ENCODE assay signal across 8 cellular contexts in genomic region chr1:161139765-161140164, GRCh38. TPM values are rescaled to one million over a fixed set of nuclear protein-coding genes. Genes with fewer than 3 reads are reported as not detected.
DNase-seq lines count a peak whose midpoint lies in the region; ATAC-seq and TF ChIP-seq lines count a peak whose summit lies in the region.

No MANE protein-coding gene starts in this region.

- H3K36me3 ChIP-seq in gastroesophageal sphincter: no peaks in the 10 kb centered on the region
- peaks cover 0 to 2% (median 0%) of the 10 kb centered on the region in 4 donors for H3K36me3 ChIP-seq in stomach

- DNase-seq in activated naive CD8-positive, alpha-beta T cell treated with anti-CD3 and anti-CD28 coated beads, Interleukin-2, amount 50 U/mL, for 24 hours: peak; percentile 50
- no peak for DNase-seq in activated naive CD8-positive, alpha-beta T cell treated with anti-CD3 and anti-CD28 coated beads for 36 hours
- peak; percentile 79 for DNase-seq in NAMALWA (ENCODE audit: low spot score)
- DNase-seq in activated CD4-positive, alpha-beta T cell treated with anti-CD3 and anti-CD28 coated beads, Interleukin-2, amount 10 ng/mL, durations not matched to agents 7 days and 5 days: peak; percentile 58
- DNase-seq in stomach: peak; percentile 46
- no peak for DNase-seq in NCI-H226

- TF ChIP-seq POLR2A in gastroesophageal sphincter (IDR thresholded peaks at IDR 0.05) (no peak), stomach (IDR thresholded peaks at IDR 0.05) (no peak)

- TF ChIP-seq EP300 in gastroesophageal sphincter (IDR thresholded peaks at IDR 0.05) (no peak), stomach (IDR thresholded peaks at IDR 0.05) (no peak)

- no peak for ATAC-seq in activated naive CD8-positive, alpha-beta T cell treated with anti-CD3 and anti-CD28 coated beads, Interleukin-2, amount 50 U/mL, for 24 hours
- ATAC-seq in gastroesophageal sphincter: no peak
- ATAC-seq in GM21447 (IDR thresholded peaks at IDR 0.05; ENCODE audit: unreplicated experiment): no peak

- H3K9me3 ChIP-seq in gastroesophageal sphincter: no peaks in the 10 kb centered on the region
- H3K9me3 ChIP-seq in stomach: no peaks in the 10 kb centered on the region

- peaks cover 5% of the 10 kb centered on the region for H3K4me1 Mint-ChIP-seq in activated naive CD8-positive, alpha-beta T cell treated with anti-CD3 and anti-CD28 coated beads, Interleukin-2, amount 50 U/mL, for 24 hours
- peaks cover 7% of the 10 kb centered on the region for H3K4me1 Mint-ChIP-seq in activated naive CD8-positive, alpha-beta T cell treated with anti-CD3 and anti-CD28 coated beads for 36 hours
- peaks cover 13% of the 10 kb centered on the region for H3K4me1 Mint-ChIP-seq in activated CD4-positive, alpha-beta T cell treated with anti-CD3 and anti-CD28 coated beads, Interleukin-2, amount 10 ng/mL, durations not matched to agents 7 days and 5 days

- H3K27ac ChIP-seq in gastroesophageal sphincter (no peak overlapping the region), stomach (no peak overlapping the region)

- H3K4me1 ChIP-seq in gastroesophageal sphincter (peaks cover 0 to 12% (median 0%) of the 10 kb centered on the region in 3 donors), stomach (peaks cover 0 to 13% (median 4%) of the 10 kb centered on the region in 4 donors)

- H3K27ac Mint-ChIP-seq in activated naive CD8-positive, alpha-beta T cell treated with anti-CD3 and anti-CD28 coated beads, Interleukin-2, amount 50 U/mL, for 24 hours: no peak overlapping the region
- H3K27ac Mint-ChIP-seq in activated naive CD8-positive, alpha-beta T cell treated with anti-CD3 and anti-CD28 coated beads for 36 hours: no peak overlapping the region
- peak overlapping the region; percentile 13 for H3K27ac Mint-ChIP-seq in activated CD4-positive, alpha-beta T cell treated with anti-CD3 and anti-CD28 coated beads, Interleukin-2, amount 10 ng/mL, durations not matched to agents 7 days and 5 days

- CTCF ChIA-PET in activated CD4-positive, alpha-beta T cell treated with anti-CD3 and anti-CD28 coated beads, Interleukin-2, amount 10 ng/mL, durations not matched to agents 7 days and 5 days (lab: Charles Lee): interaction anchor here (0.6 to 0.9 kb wide), 4 partner anchors 8 to 372 kb away, joined by 3 to 5 read pairs (median 4); no protein-coding TSS in a partner anchor

- 17 to 29% methylated on average over 1 of the region's 1 CpG for WGBS in gastroesophageal sphincter (ENCODE audit: low coverage in 1 of 2), 2 donors
- WGBS in stomach, 5 donors: 15 to 22% (median 19%) methylated on average over 1 of the region's 1 CpG

- POLR2A ChIA-PET in activated CD4-positive, alpha-beta T cell treated with anti-CD3 and anti-CD28 coated beads, Interleukin-2, amount 10 ng/mL, durations not matched to agents 7 days and 5 days (lab: Charles Lee): no interaction called here

- H3K4me3 Mint-ChIP-seq in activated naive CD8-positive, alpha-beta T cell treated with anti-CD3 and anti-CD28 coated beads, Interleukin-2, amount 50 U/mL, for 24 hours: no peak overlapping the region
- H3K4me3 Mint-ChIP-seq in activated naive CD8-positive, alpha-beta T cell treated with anti-CD3 and anti-CD28 coated beads for 36 hours: no peak overlapping the region
- H3K4me3 Mint-ChIP-seq in activated CD4-positive, alpha-beta T cell treated with anti-CD3 and anti-CD28 coated beads, Interleukin-2, amount 10 ng/mL, durations not matched to agents 7 days and 5 days: no peak overlapping the region

- H3K4me3 ChIP-seq in gastroesophageal sphincter: no peak overlapping the region
- no peak overlapping the region for H3K4me3 ChIP-seq in stomach

- TF ChIP-seq CTCF in gastroesophageal sphincter (IDR thresholded peaks at IDR 0.05) (peak in 3 of 4 experiments; percentile 38 to 51 (median 39)), stomach (IDR thresholded peaks at IDR 0.05) (peak in 4 of 7 experiments; percentile 25 to 52 (median 36))

- intact Hi-C loops in stomach (cut with DNase I; ENCODE audit: low total_unique reads): no loop called here

- H3K36me3 Mint-ChIP-seq in activated naive CD8-positive, alpha-beta T cell treated with anti-CD3 and anti-CD28 coated beads, Interleukin-2, amount 50 U/mL, for 24 hours (ENCODE audit: low read depth): peaks cover 3% of the 10 kb centered on the region
- H3K36me3 Mint-ChIP-seq in activated naive CD8-positive, alpha-beta T cell treated with anti-CD3 and anti-CD28 coated beads for 36 hours: peaks cover 5% of the 10 kb centered on the region
- H3K36me3 Mint-ChIP-seq in activated CD4-positive, alpha-beta T cell treated with anti-CD3 and anti-CD28 coated beads, Interleukin-2, amount 10 ng/mL, durations not matched to agents 7 days and 5 days (ENCODE audit: low read depth): peaks cover 4% of the 10 kb centered on the region

- no peaks in the 10 kb centered on the region for H3K27me3 ChIP-seq in gastroesophageal sphincter
- no peaks in the 10 kb centered on the region for H3K27me3 ChIP-seq in stomach

- no peaks in the 10 kb centered on the region for H3K27me3 Mint-ChIP-seq in activated naive CD8-positive, alpha-beta T cell treated with anti-CD3 and anti-CD28 coated beads, Interleukin-2, amount 50 U/mL, for 24 hours
- H3K27me3 Mint-ChIP-seq in activated naive CD8-positive, alpha-beta T cell treated with anti-CD3 and anti-CD28 coated beads for 36 hours: no peaks in the 10 kb centered on the region
- H3K27me3 Mint-ChIP-seq in activated CD4-positive, alpha-beta T cell treated with anti-CD3 and anti-CD28 coated beads, Interleukin-2, amount 10 ng/mL, durations not matched to agents 7 days and 5 days: no peaks in the 10 kb centered on the region

- H3K9me3 Mint-ChIP-seq in activated naive CD8-positive, alpha-beta T cell treated with anti-CD3 and anti-CD28 coated beads, Interleukin-2, amount 50 U/mL, for 24 hours: no peaks in the 10 kb centered on the region
- no peaks in the 10 kb centered on the region for H3K9me3 Mint-ChIP-seq in activated naive CD8-positive, alpha-beta T cell treated with anti-CD3 and anti-CD28 coated beads for 36 hours
- H3K9me3 Mint-ChIP-seq in activated CD4-positive, alpha-beta T cell treated with anti-CD3 and anti-CD28 coated beads, Interleukin-2, amount 10 ng/mL, durations not matched to agents 7 days and 5 days: no peaks in the 10 kb centered on the region

RNA-seq across cellular contexts. Expression of gene DEDD, which starts 7.3 kb away (rescaled TPM):
- total RNA-seq in activated naive CD8-positive, alpha-beta T cell treated with anti-CD3 and anti-CD28 coated beads for 36 hours: 10 to 100 TPM; 37.4 to 38.7 TPM
- 10 to 100 TPM; 39.8 to 43.1 TPM for total RNA-seq in activated CD4-positive, alpha-beta T cell treated with anti-CD3 and anti-CD28 coated beads, Interleukin-2, amount 10 ng/mL, durations not matched to agents 7 days and 5 days
- total RNA-seq in gastroesophageal sphincter (10 to 100 TPM; 34.2 to 54.4 (median 41.7) TPM), stomach (10 to 100 TPM in 3 of 5 donors, 1 to 10 TPM in 2; 2.3 to 35.9 (median 14.3) TPM)
- 10 to 100 TPM; 16.5 to 31.9 (median 18.6) TPM for polyA plus RNA-seq in stomach

RNA-seq across cellular contexts. Expression of gene UFC1, which starts 14.0 kb away (rescaled TPM):
- total RNA-seq in activated naive CD8-positive, alpha-beta T cell treated with anti-CD3 and anti-CD28 coated beads for 36 hours: 10 to 100 TPM; 89.9 to 92.8 TPM
- total RNA-seq in activated CD4-positive, alpha-beta T cell treated with anti-CD3 and anti-CD28 coated beads, Interleukin-2, amount 10 ng/mL, durations not matched to agents 7 days and 5 days: 100 to 1,000 TPM; 115 to 120 TPM
- total RNA-seq in gastroesophageal sphincter: 10 to 100 TPM; 60.5 to 83.7 (median 72.8) TPM
- total RNA-seq in stomach: 10 to 100 TPM in 4 of 5 donors, not detected in 1; 21.9 to 95.1 (median 33.6) TPM
- 100 to 1,000 TPM; 163 to 206 (median 203) TPM for polyA plus RNA-seq in stomach

RNA-seq across cellular contexts. Expression of gene USP21, which starts 19.5 kb away (rescaled TPM):
- 10 to 100 TPM; 24.2 to 25.4 TPM for total RNA-seq in activated naive CD8-positive, alpha-beta T cell treated with anti-CD3 and anti-CD28 coated beads for 36 hours
- 10 to 100 TPM; 34.7 to 40.2 TPM for total RNA-seq in activated CD4-positive, alpha-beta T cell treated with anti-CD3 and anti-CD28 coated beads, Interleukin-2, amount 10 ng/mL, durations not matched to agents 7 days and 5 days
- 10 to 100 TPM in 3 of 4 donors, 1 to 10 TPM in 1; 10.0 to 27.6 (median 14.7) TPM for total RNA-seq in gastroesophageal sphincter
- 10 to 100 TPM; 13.6 to 35.3 (median 22.9) TPM for total RNA-seq in stomach
- polyA plus RNA-seq in stomach: 10 to 100 TPM; 16.2 to 23.2 (median 16.9) TPM

RNA-seq across cellular contexts. Expression of gene NIT1, which starts 21.9 kb away (rescaled TPM):
- 10 to 100 TPM; 34.3 to 39.3 TPM for total RNA-seq in activated naive CD8-positive, alpha-beta T cell treated with anti-CD3 and anti-CD28 coated beads for 36 hours
- 10 to 100 TPM; 37.7 to 39.0 TPM for total RNA-seq in activated CD4-positive, alpha-beta T cell treated with anti-CD3 and anti-CD28 coated beads, Interleukin-2, amount 10 ng/mL, durations not matched to agents 7 days and 5 days
- total RNA-seq in gastroesophageal sphincter: 10 to 100 TPM; 30.4 to 61.9 (median 32.8) TPM
- total RNA-seq in stomach: 10 to 100 TPM in 4 of 5 donors, 1 to 10 TPM in 1; 8.8 to 77.9 (median 20.9) TPM
- polyA plus RNA-seq in stomach: 10 to 100 TPM; 20.0 to 34.2 (median 27.3) TPM

RNA-seq across cellular contexts. Expression of gene PFDN2, which starts 21.9 kb away (rescaled TPM):
- total RNA-seq in activated naive CD8-positive, alpha-beta T cell treated with anti-CD3 and anti-CD28 coated beads for 36 hours: 100 to 1,000 TPM; 141 to 148 TPM
- 10 to 100 TPM; 46.0 to 56.0 TPM for total RNA-seq in activated CD4-positive, alpha-beta T cell treated with anti-CD3 and anti-CD28 coated beads, Interleukin-2, amount 10 ng/mL, durations not matched to agents 7 days and 5 days
- total RNA-seq in gastroesophageal sphincter: 10 to 100 TPM; 26.2 to 40.8 (median 31.4) TPM
- total RNA-seq in stomach: 10 to 100 TPM in 3 of 5 donors, not detected in 2; 11.6 to 21.3 (median 19.3) TPM
- 100 to 1,000 TPM in 2 of 3 donors, 10 to 100 TPM in 1; 97.5 to 166 (median 122) TPM for polyA plus RNA-seq in stomach

Comparison
In these comparisons a context has a peak if more than half of its experiments do, and no peak if none do; other contexts are left out.
1. DNase-seq: peak in activated naive CD8-positive, alpha-beta T cell treated with anti-CD3 and anti-CD28 coated beads, Interleukin-2, amount 50 U/mL, for 24 hours (single experiment), NAMALWA (single experiment), activated CD4-positive, alpha-beta T cell treated with anti-CD3 and anti-CD28 coated beads, Interleukin-2, amount 10 ng/mL, durations not matched to agents 7 days and 5 days (single experiment) and stomach (single experiment); none in activated naive CD8-positive, alpha-beta T cell treated with anti-CD3 and anti-CD28 coated beads for 36 hours (single experiment) and NCI-H226 (single experiment).